ENCODE assay signal across 8 cellular contexts in genomic region chr17:47423406-47424295, GRCh38.
A peak's percentile ranks its signal among the peaks of the same experiment; 100 is the strongest.
DNase-seq lines count a peak whose midpoint lies in the region; ATAC-seq and TF ChIP-seq lines count a peak whose summit lies in the region.

No MANE protein-coding gene starts in this region.

- H3K27me3 ChIP-seq in tibial artery = peaks cover 0 to 5% of the 10 kb centered on the region in 2 donors

- peaks cover 0 to 14% (median 11%) of the 10 kb centered on the region in 4 donors for H3K4me1 ChIP-seq in tibial artery

- intact Hi-C loops in tibial artery (cut with DNase I; ENCODE audit: low total_unique reads) = no loop called here

- H3K36me3 ChIP-seq in tibial artery = no peaks in the 10 kb centered on the region

- peak overlapping the region; percentile 46 to 56 for H3K4me3 ChIP-seq in tibial artery

- no peaks in the 10 kb centered on the region for H3K9me3 ChIP-seq in tibial artery

- no peak for TF ChIP-seq CTCF in tibial artery (IDR thresholded peaks at IDR 0.05)

- ATAC-seq in left lobe of liver = peak; percentile 96

- peak; percentile 52 for DNase-seq in DMS53 treated with DMSO at 0.1 percent for 48 hours (lab: John Stamatoyannopoulos, UW; ENCODE audit: unreplicated experiment)
- DNase-seq in NCI-H2171 treated with DMSO at 0.1 percent for 48 hours (lab: John Stamatoyannopoulos, UW) = peak; percentile 5
- peak; percentile 2 for DNase-seq in cerebellum (ENCODE audit: low spot score)
- DNase-seq in left lobe of liver (ENCODE audit: low spot score) = peak; percentile 64
- no peak for DNase-seq in tibial artery
- no peak for DNase-seq in midbrain (lab: John Stamatoyannopoulos, UW)
- no peak for DNase-seq in G401 (ENCODE audit: low spot score)
- DNase-seq in NK-92 (lab: John Stamatoyannopoulos, UW; ENCODE audit: unreplicated experiment) = no peak

- no peak overlapping the region for H3K27ac ChIP-seq in tibial artery

- in situ Hi-C loops in G401 (cut with HindIII; ENCODE audit: low sequenced_read_pairs) = no loop called here

Comparison
In these comparisons a context has a peak if more than half of its experiments do, and no peak if none do; other contexts are left out.
1. DNase-seq: peak in DMS53 treated with DMSO at 0.1 percent for 48 hours (single experiment), NCI-H2171 treated with DMSO at 0.1 percent for 48 hours (single experiment), cerebellum (single experiment) and left lobe of liver (single experiment); none in tibial artery (0 of 2), midbrain (single experiment), G401 (single experiment) and NK-92 (single experiment).